In genomic region chr20:44851545-44851944, GRCh38 we compare ENCODE assay signal across 17 cellular contexts. TPM values are rescaled to one million over a fixed set of nuclear protein-coding genes. Genes with fewer than 3 reads are reported as not detected.
DNase-seq lines count a peak whose midpoint lies in the region; ATAC-seq and TF ChIP-seq lines count a peak whose summit lies in the region.
"Had no signal": no experiment of that assay in that cellular context is flagged by ENCODE, and none has a peak within 500 bp of the region (broad histone marks: within the 10 kb centered on the region; RNA-seq: fewer than 3 reads in every experiment).

No MANE protein-coding gene starts in this region.

- H3K4me3 ChIP-seq in Caco-2 (ENCODE audit: low read depth, low read length) (no peak overlapping the region), endodermal cell (ENCODE audit: low read length) (no peak overlapping the region), gastroesophageal sphincter (no peak overlapping the region)
- no peak overlapping the region for H3K4me3 ChIP-seq in CD4-positive, alpha-beta memory T cell (ENCODE audit: low read length in 2 of 2)

- H3K4me3 Mint-ChIP-seq in Caco-2 (ENCODE audit: unreplicated experiment) (no peak overlapping the region), endodermal cell (no peak overlapping the region), osteocyte (ENCODE audit: unreplicated experiment) (no peak overlapping the region)
- no peak overlapping the region for H3K4me3 Mint-ChIP-seq in CD4-positive, alpha-beta memory T cell

- CTCF ChIA-PET in Caco-2 (lab: Charles Lee) = interaction anchor here (1.0 to 1.1 kb wide), 4 partner anchors 11 to 104 kb away, joined by 3 to 4 read pairs (median 3); partner anchors contain the start of gene YWHAB
- CTCF ChIA-PET in CD4-positive, alpha-beta memory T cell (lab: Charles Lee; ENCODE audit: partially characterized antibody) = no interaction called here

- no peaks in the 10 kb centered on the region for H3K36me3 ChIP-seq in Caco-2 (ENCODE audit: control insufficient read depth, insufficient read depth, low read length)
- H3K36me3 ChIP-seq in endodermal cell (ENCODE audit: control insufficient read depth, insufficient read depth, low read length) = no peaks in the 10 kb centered on the region
- no peaks in the 10 kb centered on the region for H3K36me3 ChIP-seq in CD4-positive, alpha-beta memory T cell (ENCODE audit: insufficient read depth, low read length)
- no peaks in the 10 kb centered on the region for H3K36me3 ChIP-seq in gastroesophageal sphincter

- H3K9me3 Mint-ChIP-seq in Caco-2 (ENCODE audit: unreplicated experiment) = peaks cover 19% of the 10 kb centered on the region
- H3K9me3 Mint-ChIP-seq in endodermal cell = peaks cover under 1% of the 10 kb centered on the region
- H3K9me3 Mint-ChIP-seq in osteocyte (ENCODE audit: unreplicated experiment) = no peaks in the 10 kb centered on the region
- H3K9me3 Mint-ChIP-seq in CD4-positive, alpha-beta memory T cell = peaks cover 0 to 1% (median 0%) of the 10 kb centered on the region in 8 donors

- BruUV-seq in Caco-2 (replicated peaks; lab: Mats Ljungman, UMichigan) = no TSS peak

- no peaks in the 10 kb centered on the region; the same call in 1 of the 2 replicates for H3K9me3 ChIP-seq in Caco-2
- H3K9me3 ChIP-seq in endodermal cell (ENCODE audit: control insufficient read depth, low read length) = no peaks in the 10 kb centered on the region
- H3K9me3 ChIP-seq in CD4-positive, alpha-beta memory T cell (ENCODE audit: control insufficient read depth in 1 of 2, low read length in 2 of 2) = no peaks in the 10 kb centered on the region
- no peaks in the 10 kb centered on the region for H3K9me3 ChIP-seq in gastroesophageal sphincter
- H3K9me3 ChIP-seq: SK-N-SH had no signal

- WGBS in endodermal cell (ENCODE audit: insufficient coverage in 1 of 2, insufficient read length in 1 of 2), 2 experiments = 52 to 58% methylated on average over 2 to 3 of the region's 3 CpGs
- WGBS in gastroesophageal sphincter (ENCODE audit: low coverage in 1 of 2), 2 donors = 32 to 46% methylated on average over 2 to 3 of the region's 3 CpGs

- POLR2A ChIA-PET in Caco-2 (lab: Charles Lee) = no interaction called here
- POLR2A ChIA-PET in CD4-positive, alpha-beta memory T cell (lab: Charles Lee; ENCODE audit: partially characterized antibody) = no interaction called here

- no peak overlapping the region for H3K27ac ChIP-seq in endodermal cell (ENCODE audit: low read depth, low read length)
- H3K27ac ChIP-seq in CD4-positive, alpha-beta memory T cell (ENCODE audit: low read depth, low read length) = no peak overlapping the region
- H3K27ac ChIP-seq in gastroesophageal sphincter = no peak overlapping the region
- H3K27ac ChIP-seq: KMS-11 had no signal

- DNase-seq in Caco-2 (peak; percentile 62 to 74), LoVo (ENCODE audit: low spot score) (peak; percentile 13), endodermal cell (peak; percentile 54), osteocyte (ENCODE audit: extremely low spot score, unreplicated experiment) (peak; percentile 27)
- DNase-seq in CD4-positive, alpha-beta memory T cell = no peak
- no peak for DNase-seq in activated CD8-positive, alpha-beta memory T cell treated with anti-CD3 and anti-CD28 coated beads for 24 hours
- DNase-seq: C1 segment of cervical spinal cord, COR-L47, DMS153, NCI-H2029, NCI-H524, SHP77, SK-N-SH had no signal

- H3K4me1 ChIP-seq in Caco-2 = peaks cover 33% of the 10 kb centered on the region
- H3K4me1 ChIP-seq in endodermal cell (ENCODE audit: control insufficient read depth, insufficient read depth, low read length) = peaks cover 7% of the 10 kb centered on the region
- no peaks in the 10 kb centered on the region for H3K4me1 ChIP-seq in CD4-positive, alpha-beta memory T cell (ENCODE audit: insufficient read depth, low read length)
- H3K4me1 ChIP-seq in gastroesophageal sphincter = peaks cover 0 to 6% (median 0%) of the 10 kb centered on the region in 3 donors

- peak in 1 of 2 experiments; percentile 53 for TF ChIP-seq CTCF in Caco-2 (IDR thresholded peaks at IDR 0.05; ENCODE audit: insufficient read depth in 1 of 2, low read depth in 1 of 2, low read length in 1 of 2, severe bottlenecking in 1 of 2, unreplicated experiment in 1 of 2)
- TF ChIP-seq CTCF in endodermal cell (conservative IDR thresholded peaks at IDR 0.05) = peak; percentile 25
- TF ChIP-seq CTCF in osteocyte (IDR thresholded peaks at IDR 0.05) = no peak
- TF ChIP-seq CTCF in gastroesophageal sphincter (IDR thresholded peaks at IDR 0.05) = no peak

- H3K27ac Mint-ChIP-seq in Caco-2 (ENCODE audit: unreplicated experiment) = no peak overlapping the region
- no peak overlapping the region for H3K27ac Mint-ChIP-seq in endodermal cell
- no peak overlapping the region for H3K27ac Mint-ChIP-seq in osteocyte (ENCODE audit: unreplicated experiment)
- H3K27ac Mint-ChIP-seq in CD4-positive, alpha-beta memory T cell = no peak overlapping the region

- TF ChIP-seq POLR2A in gastroesophageal sphincter (IDR thresholded peaks at IDR 0.05) = no peak

- ATAC-seq in gastroesophageal sphincter = no peak
- no peak for ATAC-seq in activated CD4-positive, CD25-positive, alpha-beta regulatory T cell treated with anti-CD3 and anti-CD28 coated beads, Interleukin-2, amount 50 U/mL, for 24 hours
- ATAC-seq: HepG2 had no signal

- H3K4me1 Mint-ChIP-seq in Caco-2 (ENCODE audit: low read depth, unreplicated experiment) (peaks cover 48% of the 10 kb centered on the region), endodermal cell (peaks cover 8% of the 10 kb centered on the region), osteocyte (ENCODE audit: unreplicated experiment) (no peaks in the 10 kb centered on the region)
- peaks cover 0 to 5% (median 0%) of the 10 kb centered on the region in 4 donors for H3K4me1 Mint-ChIP-seq in CD4-positive, alpha-beta memory T cell

- H3K27me3 Mint-ChIP-seq in Caco-2 (ENCODE audit: insufficient read depth, unreplicated experiment) (no peaks in the 10 kb centered on the region), endodermal cell (ENCODE audit: insufficient read depth) (peaks cover 3% of the 10 kb centered on the region), osteocyte (ENCODE audit: unreplicated experiment) (peaks cover 55% of the 10 kb centered on the region)
- peaks cover 2 to 19% of the 10 kb centered on the region in 2 donors for H3K27me3 Mint-ChIP-seq in CD4-positive, alpha-beta memory T cell

- H3K9ac ChIP-seq in endodermal cell (ENCODE audit: extremely low read depth, low read length, poor library complexity, severe bottlenecking) = no peak overlapping the region
- H3K9ac ChIP-seq: KMS-11, SK-N-SH had no signal

- H3K27me3 ChIP-seq in Caco-2 (replicated peaks; ENCODE audit: control insufficient read depth, insufficient read depth, low read length) (no peaks in the 10 kb centered on the region), endodermal cell (ENCODE audit: control insufficient read depth, insufficient read depth, low read length, poor library complexity, severe bottlenecking) (no peaks in the 10 kb centered on the region), gastroesophageal sphincter (no peaks in the 10 kb centered on the region)
- H3K27me3 ChIP-seq in CD4-positive, alpha-beta memory T cell (ENCODE audit: insufficient read depth, low read length) = no peaks in the 10 kb centered on the region

- intact Hi-C loops in Caco-2 (cut with micrococcal nuclease; ENCODE audit: unreplicated experiment) = no loop called here
- intact Hi-C loops in CD4-positive, alpha-beta memory T cell (cut with micrococcal nuclease) = no loop called here

- no peaks in the 10 kb centered on the region for H3K36me3 Mint-ChIP-seq in Caco-2 (ENCODE audit: insufficient read depth, unreplicated experiment)
- no peaks in the 10 kb centered on the region for H3K36me3 Mint-ChIP-seq in endodermal cell (ENCODE audit: low read depth)
- peaks cover 3% of the 10 kb centered on the region for H3K36me3 Mint-ChIP-seq in osteocyte (ENCODE audit: unreplicated experiment)
- no peaks in the 10 kb centered on the region for H3K36me3 Mint-ChIP-seq in CD4-positive, alpha-beta memory T cell

- no peak for TF ChIP-seq EP300 in gastroesophageal sphincter (IDR thresholded peaks at IDR 0.05)

RNA-seq across cellular contexts. Expression of gene YWHAB, which starts 34.0 kb away (rescaled TPM):
- 522 and 539 TPM in 2 replicates for total RNA-seq in Caco-2 (2022)
- total RNA-seq in endodermal cell = 100 to 1,000 TPM; 183 to 193 TPM
- polyA plus RNA-seq in endodermal cell (2013, experiment 1 of 2) = 155 TPM
- 158 TPM for polyA plus RNA-seq in endodermal cell (2013, experiment 2 of 2)
- 203 and 205 TPM in 2 replicates for total RNA-seq in osteocyte
- 100 to 1,000 TPM; 245 to 262 TPM for total RNA-seq in CD4-positive, alpha-beta memory T cell
- 100 to 1,000 TPM; 554 to 616 TPM for polyA plus RNA-seq in CD4-positive, alpha-beta memory T cell
- 100 to 1,000 TPM; 127 to 143 (median 135) TPM for total RNA-seq in gastroesophageal sphincter

RNA-seq across cellular contexts. Expression of gene RIMS4, which starts 41.2 kb away (rescaled TPM):
- total RNA-seq in Caco-2 (2022) = 7.8 and 9.0 TPM in 2 replicates
- total RNA-seq in endodermal cell = 10 to 100 TPM in 1 of 2 donors, 1 to 10 TPM in 1; 4.3 to 13.0 TPM
- polyA plus RNA-seq in endodermal cell (2013, experiment 1 of 2) = 13.4 TPM
- 11.1 TPM for polyA plus RNA-seq in endodermal cell (2013, experiment 2 of 2)
- 0.73 and 0.75 TPM in 2 replicates for total RNA-seq in osteocyte
- not detected for total RNA-seq in CD4-positive, alpha-beta memory T cell
- polyA plus RNA-seq in CD4-positive, alpha-beta memory T cell = not detected
- total RNA-seq in gastroesophageal sphincter = 1 to 10 TPM; 1.2 to 4.6 (median 2.4) TPM

RNA-seq across cellular contexts. Expression of gene PABPC1L, which starts 58.3 kb away (rescaled TPM):
- total RNA-seq in Caco-2 (2022) (242 and 255 TPM in 2 replicates), endodermal cell (100 to 1,000 TPM; 129 to 142 TPM), osteocyte (56.1 and 65.3 TPM in 2 replicates), gastroesophageal sphincter (10 to 100 TPM in 1 of 4 donors, 1 to 10 TPM in 3; 2.2 to 13.5 (median 3.2) TPM)
- polyA plus RNA-seq in endodermal cell (2013, experiment 1 of 2) = 57.0 TPM
- polyA plus RNA-seq in endodermal cell (2013, experiment 2 of 2) = 41.6 TPM
- 10 to 100 TPM; 46.5 to 50.0 TPM for total RNA-seq in CD4-positive, alpha-beta memory T cell
- polyA plus RNA-seq in CD4-positive, alpha-beta memory T cell = under 1 TPM in 1 of 2 donors, not detected in 1; 0.42 TPM

Comparison
In these comparisons a context has a peak if more than half of its experiments do, and no peak if none do; other contexts are left out.
1. DNase-seq: peak in Caco-2 (2 of 2), LoVo (single experiment), endodermal cell (single experiment) and osteocyte (single experiment); none in CD4-positive, alpha-beta memory T cell (0 of 5) and activated CD8-positive, alpha-beta memory T cell treated with anti-CD3 and anti-CD28 coated beads for 24 hours (single experiment).